Comparison of ENCODE assay signal across 14 cellular contexts in genomic region chr2:96330407-96330806, GRCh38. TPM values are rescaled to one million over a fixed set of nuclear protein-coding genes. Genes with fewer than 3 reads are reported as not detected.
DNase-seq lines count a peak whose midpoint lies in the region; ATAC-seq and TF ChIP-seq lines count a peak whose summit lies in the region.
"Had no signal": no experiment of that assay in that cellular context is flagged by ENCODE, and none has a peak within 500 bp of the region (broad histone marks: within the 10 kb centered on the region; RNA-seq: fewer than 3 reads in every experiment).

No MANE protein-coding gene starts in this region.

- 26 to 39% (median 30%) methylated on average over 1 of the region's 1 CpG for WGBS in heart left ventricle, 4 donors
- WGBS in tibial nerve, 2 donors = 26 to 67% methylated on average over 1 of the region's 1 CpG

- TF ChIP-seq POLR2A in heart left ventricle (IDR thresholded peaks at IDR 0.05) (no peak), tibial nerve (IDR thresholded peaks at IDR 0.05) (no peak)

- H3K36me3 ChIP-seq in heart left ventricle (peaks cover 0 to 11% (median 0%) of the 10 kb centered on the region in 9 donors), RWPE2 (ENCODE audit: low read depth) (no peaks in the 10 kb centered on the region), tibial nerve (peaks cover 0 to 14% (median 0%) of the 10 kb centered on the region in 3 donors)
- H3K36me3 ChIP-seq: vagina had no signal

- intact Hi-C loops in left ventricle myocardium superior (cut with micrococcal nuclease) (no loop called here), heart left ventricle (cut with DNase I) (loop anchor here in 1 of 10 donors (1.0 to 10.0 kb wide), 2 partner anchors 24 to 174 kb away; partner anchors contain the start of gene NEURL3)

- H3K4me3 ChIP-seq in heart left ventricle (no peak overlapping the region), RWPE2 (ENCODE audit: severe bottlenecking) (no peak overlapping the region), fibroblast of pulmonary artery (replicated peaks; ENCODE audit: low read depth, low read length) (no peak overlapping the region), tibial nerve (no peak overlapping the region)
- H3K4me3 ChIP-seq: vagina had no signal

- TF ChIP-seq CTCF in heart left ventricle (IDR thresholded peaks at IDR 0.05) = no peak
- TF ChIP-seq CTCF in RWPE2 (IDR thresholded peaks at IDR 0.05; ENCODE audit: poor library complexity, severe bottlenecking) = no peak
- no peak for TF ChIP-seq CTCF in fibroblast of pulmonary artery (IDR thresholded peaks at IDR 0.05; ENCODE audit: low read length, missing control alignments)
- no peak for TF ChIP-seq CTCF in tibial nerve (IDR thresholded peaks at IDR 0.05)

- peaks cover 0 to 44% (median 20%) of the 10 kb centered on the region in 12 donors for H3K4me1 ChIP-seq in heart left ventricle
- H3K4me1 ChIP-seq in RWPE2 (ENCODE audit: insufficient read depth, poor library complexity, severe bottlenecking) = peaks cover 16% of the 10 kb centered on the region
- peaks cover 0 to 44% (median 6%) of the 10 kb centered on the region in 4 donors for H3K4me1 ChIP-seq in tibial nerve

- ATAC-seq in left ventricle myocardium superior (peak; percentile 24), heart left ventricle (no peak), RWPE2 (ENCODE audit: low read depth) (peak; percentile 92)
- ATAC-seq: stimulated activated naive B cell treated with anti-CD40 and anti-IgM and Interleukin-4, amounts not matched to agents 10 μg/mL and 1 μg/mL and 100 μg/mL, for 72 hours had no signal

- no peak for TF ChIP-seq EP300 in tibial nerve (IDR thresholded peaks at IDR 0.05)

- H3K27me3 ChIP-seq in heart left ventricle (peaks cover 0 to 6% (median 0%) of the 10 kb centered on the region in 9 donors), RWPE2 (ENCODE audit: insufficient read depth, poor library complexity, severe bottlenecking) (no peaks in the 10 kb centered on the region), tibial nerve (peaks cover 0 to 9% of the 10 kb centered on the region in 2 donors)
- H3K27me3 ChIP-seq: vagina had no signal

- no peaks in the 10 kb centered on the region for H3K9me3 ChIP-seq in heart left ventricle
- H3K9me3 ChIP-seq in RWPE2 (ENCODE audit: severe bottlenecking) = no peaks in the 10 kb centered on the region
- no peaks in the 10 kb centered on the region for H3K9me3 ChIP-seq in tibial nerve
- H3K9me3 ChIP-seq: vagina had no signal

- DNase-seq in left ventricle myocardium superior (no peak), heart left ventricle (no peak), RWPE2 (ENCODE audit: low spot score) (no peak), fibroblast of pulmonary artery (ENCODE audit: low read depth) (peak; percentile 73), tibial nerve (ENCODE audit: low spot score in 2 of 2) (no peak), NCI-H1092 (lab: John Stamatoyannopoulos, UW) (no peak), iPS-NIHi11 (ENCODE audit: low spot score) (no peak)
- no peak for DNase-seq in activated CD8-positive, alpha-beta memory T cell treated with anti-CD3 and anti-CD28 coated beads for 24 hours
- DNase-seq: activated naive CD8-positive, alpha-beta T cell treated with anti-CD3 and anti-CD28 coated beads for 36 hours; NCI-H69; SIG-M5; stimulated activated CD4-positive, alpha-beta T cell treated with anti-CD3 and anti-CD28 coated beads, Interleukin-4, amount 100 ng/mL, for 24 hours; stimulated activated naive B cell treated with anti-CD40 and anti-IgM and Interleukin-4, amounts not matched to agents 10 μg/mL and 1 μg/mL and 100 μg/mL, for 72 hours had no signal

- H3K27ac ChIP-seq in heart left ventricle (peak overlapping the region in 6 of 12 donors; percentile 17 to 66 (median 50)), RWPE2 (ENCODE audit: poor library complexity, severe bottlenecking) (peak overlapping the region; percentile 46), tibial nerve (peak overlapping the region in 1 of 4 donors; percentile 29)
- H3K27ac ChIP-seq: vagina had no signal

RNA-seq across cellular contexts. Expression of gene NCAPH, which starts 5.2 kb away (rescaled TPM):
- total RNA-seq in left ventricle myocardium superior (1.4 TPM), heart left ventricle (1 to 10 TPM in 1 of 9 donors, under 1 TPM in 8; 0.19 to 7.4 (median 0.48) TPM), tibial nerve (1 to 10 TPM; 1.1 to 5.1 (median 2.9) TPM)
- polyA plus RNA-seq in heart left ventricle = under 1 TPM; 0.46 to 0.64 TPM

RNA-seq across cellular contexts. Expression of gene ITPRIPL1, which starts 5.3 kb away (rescaled TPM):
- 1.3 TPM for total RNA-seq in left ventricle myocardium superior
- 1 to 10 TPM in 7 of 9 donors, under 1 TPM in 2; 0.65 to 3.8 (median 1.5) TPM for total RNA-seq in heart left ventricle
- polyA plus RNA-seq in heart left ventricle = under 1 TPM; 0.80 to 0.83 TPM
- 1 to 10 TPM in 3 of 4 donors, under 1 TPM in 1; 0.98 to 4.2 (median 2.2) TPM for total RNA-seq in tibial nerve

RNA-seq across cellular contexts. Expression of gene SNRNP200, which starts 25.1 kb away (rescaled TPM):
- total RNA-seq in left ventricle myocardium superior (55.3 TPM), heart left ventricle (10 to 100 TPM; 54.6 to 85.5 (median 66.6) TPM), tibial nerve (100 to 1,000 TPM in 1 of 4 donors, 10 to 100 TPM in 3; 79.4 to 106 (median 90.1) TPM)
- 10 to 100 TPM; 38.8 to 71.2 TPM for polyA plus RNA-seq in heart left ventricle

Comparison
In these comparisons a context has a peak if more than half of its experiments do, and no peak if none do; other contexts are left out.
1. ATAC-seq: peak in left ventricle myocardium superior (single experiment) and RWPE2 (single experiment); none in heart left ventricle (0 of 4).